11 cellular contexts compared by ENCODE assay signal in genomic region chr9:4137234-4137633, GRCh38.
DNase-seq lines count a peak whose midpoint lies in the region; ATAC-seq and TF ChIP-seq lines count a peak whose summit lies in the region.
"Had no signal": no experiment of that assay in that cellular context is flagged by ENCODE, and none has a peak within 500 bp of the region (broad histone marks: within the 10 kb centered on the region; RNA-seq: fewer than 3 reads in every experiment).

No MANE protein-coding gene starts in this region.

- H3K36me3 ChIP-seq in Panc1 (ENCODE audit: control insufficient read depth, insufficient read depth, low read length) (no peaks in the 10 kb centered on the region), spleen (no peaks in the 10 kb centered on the region)
- H3K36me3 ChIP-seq: uterus had no signal

- POLR2A ChIA-PET in Panc1 (lab: Charles Lee), result interaction anchor here (0.6 kb wide), 1 partner anchor 80 kb away, joined by 3 read pairs; no protein-coding TSS in a partner anchor

- H3K4me1 Mint-ChIP-seq in nephron progenitor cell, result peaks cover 43% of the 10 kb centered on the region

- in situ Hi-C loops in Panc1 (cut with HindIII; ENCODE audit: low pct_unique_long_range_greater_than_20kb, low sequenced_read_pairs), result no loop called here

- H3K27ac Mint-ChIP-seq in nephron progenitor cell, result peak overlapping the region; percentile 36

- H3K4me1 ChIP-seq in Panc1 (ENCODE audit: control insufficient read depth, insufficient read depth, low read length) (no peaks in the 10 kb centered on the region), spleen (no peaks in the 10 kb centered on the region)
- H3K4me1 ChIP-seq: uterus had no signal

- TF ChIP-seq POLR2A in spleen (IDR thresholded peaks at IDR 0.05), result no peak

- CTCF ChIA-PET in Panc1 (lab: Charles Lee), result no interaction called here

- intact Hi-C loops in Panc1 (cut with micrococcal nuclease; ENCODE audit: unreplicated experiment) (no loop called here), spleen (cut with DNase I; ENCODE audit: low total_unique reads) (no loop called here)

- H3K27me3 Mint-ChIP-seq in nephron progenitor cell (ENCODE audit: low read depth, poor library complexity), result no peaks in the 10 kb centered on the region

- TF ChIP-seq CTCF in Panc1 (IDR thresholded peaks at IDR 0.05) (no peak), nephron progenitor cell (IDR thresholded peaks at IDR 0.05) (no peak), spleen (IDR thresholded peaks at IDR 0.05 in 8 of 11, conservative IDR thresholded peaks at IDR 0.05 in 3 of 11) (no peak)

- no peaks in the 10 kb centered on the region for H3K36me3 Mint-ChIP-seq in nephron progenitor cell (ENCODE audit: low read depth)

- H3K4me3 ChIP-seq in Panc1 (ENCODE audit: low read depth in 2 of 2, low read length in 2 of 2) (no peak overlapping the region), spleen (no peak overlapping the region)
- H3K4me3 ChIP-seq: uterus had no signal

- WGBS in spleen, 5 donors, result 88 to 100% (median 95%) methylated on average over 1 of the region's 1 CpG

- no peaks in the 10 kb centered on the region for H3K27me3 ChIP-seq in Panc1 (ENCODE audit: control insufficient read depth, insufficient read depth, low read length)
- H3K27me3 ChIP-seq in spleen (replicated peaks in 1 of 7), result no peaks in the 10 kb centered on the region
- H3K27me3 ChIP-seq: uterus had no signal

- peak; percentile 90 for ATAC-seq in Panc1
- peak; percentile 67 for ATAC-seq in esophagus mucosa
- ATAC-seq in HG02571 (IDR thresholded peaks at IDR 0.05; ENCODE audit: unreplicated experiment), result no peak

- peak overlapping the region; percentile 72 for H3K27ac ChIP-seq in Panc1 (ENCODE audit: low read length)
- no peak overlapping the region for H3K27ac ChIP-seq in spleen
- H3K27ac ChIP-seq: uterus had no signal

- no peak overlapping the region for H3K4me3 Mint-ChIP-seq in nephron progenitor cell

- BruUV-seq in Panc1 (replicated peaks; lab: Mats Ljungman, UMichigan), result no TSS peak

- peak; percentile 79 for DNase-seq in COLO829 (ENCODE audit: low spot score)
- DNase-seq in Panc1 (ENCODE audit: low read depth, low spot score), result peak; percentile 71
- DNase-seq in nephron progenitor cell, result no peak
- no peak for DNase-seq in SHP77 treated with DMSO at 0.1 percent for 48 hours (lab: John Stamatoyannopoulos, UW)
- no peak for DNase-seq in NCI-H345 (lab: John Stamatoyannopoulos, UW)
- DNase-seq in spleen, result no peak
- DNase-seq: activated gamma-delta T cell treated with Interleukin-2 at 50 U/mL for 16 hours, DMS53, uterus had no signal

- no peaks in the 10 kb centered on the region for H3K9me3 Mint-ChIP-seq in nephron progenitor cell

- H3K9me3 ChIP-seq in Panc1 (ENCODE audit: control insufficient read depth, insufficient read depth, low read depth, low read length) (no peaks in the 10 kb centered on the region), spleen (no peaks in the 10 kb centered on the region)
- H3K9me3 ChIP-seq: uterus had no signal

Comparison
In these comparisons a context has a peak if more than half of its experiments do, and no peak if none do; other contexts are left out.
1. DNase-seq: peak in COLO829 (single experiment) and Panc1 (single experiment); none in nephron progenitor cell (single experiment), SHP77 treated with DMSO at 0.1 percent for 48 hours (single experiment), NCI-H345 (single experiment) and spleen (single experiment).